In the genomic region with DNA sequence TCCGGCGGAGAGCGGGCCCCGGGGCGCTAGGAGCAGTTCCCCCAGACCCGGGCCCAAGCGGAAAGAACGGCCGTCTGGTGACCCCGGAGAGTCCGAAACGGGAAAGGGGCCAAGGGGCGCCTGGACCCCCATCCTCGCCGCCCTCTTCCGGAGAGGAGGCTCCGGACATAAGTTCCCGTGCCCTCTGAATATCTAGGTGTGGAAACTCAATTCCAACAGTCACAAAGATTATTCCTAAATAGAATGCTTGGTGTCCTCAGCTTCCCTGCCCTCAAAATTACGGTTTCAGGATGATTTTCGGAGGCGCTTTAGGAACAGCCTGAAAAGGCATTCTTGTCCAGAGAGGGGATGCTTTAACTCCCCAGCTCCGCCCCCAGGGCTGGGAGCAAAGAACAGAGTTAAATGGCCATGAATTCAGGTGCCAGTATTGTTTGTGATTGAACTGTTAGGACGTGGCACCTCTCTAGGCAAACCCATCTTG, we compare ENCODE assay signal across 8 cellular contexts. TPM values are rescaled to one million over a fixed set of nuclear protein-coding genes. Genes with fewer than 3 reads are reported as not detected.
DNase-seq lines count a peak whose midpoint lies in the region; ATAC-seq and TF ChIP-seq lines count a peak whose summit lies in the region.

No MANE protein-coding gene starts in this region.

- H3K27ac Mint-ChIP-seq in immature natural killer cell, result no peak overlapping the region

- no peaks in the 10 kb centered on the region for H3K36me3 Mint-ChIP-seq in immature natural killer cell

- no peaks in the 10 kb centered on the region for H3K9me3 ChIP-seq in suprapubic skin

- ATAC-seq in HG03460 (IDR thresholded peaks at IDR 0.05; ENCODE audit: unreplicated experiment), result no peak

- H3K27ac ChIP-seq in adipose tissue (ENCODE audit: low read depth, low read length), result peak overlapping the region; percentile 48
- peak overlapping the region; percentile 95 for H3K27ac ChIP-seq in suprapubic skin

- peaks cover 14 to 18% of the 10 kb centered on the region in 2 donors for H3K4me1 Mint-ChIP-seq in immature natural killer cell

- H3K4me1 ChIP-seq in suprapubic skin, result peaks cover 30% of the 10 kb centered on the region

- H3K9me3 Mint-ChIP-seq in immature natural killer cell, result peaks cover 0 to 4% (median 0%) of the 10 kb centered on the region in 6 donors

- TF ChIP-seq CTCF in suprapubic skin (IDR thresholded peaks at IDR 0.05), result no peak

- H3K27me3 ChIP-seq in suprapubic skin, result no peaks in the 10 kb centered on the region

- WGBS in adipose tissue, 3 donors, result 7 to 14% (median 12%) methylated on average over 23 of the region's 23 CpGs
- 13% methylated on average over 18 of the region's 23 CpGs for WGBS in suprapubic skin

- peaks cover 0 to 27% (median 26%) of the 10 kb centered on the region in 3 donors for H3K27me3 Mint-ChIP-seq in immature natural killer cell (ENCODE audit: low read depth in 3 of 3)

- DNase-seq in DMS53 (lab: John Stamatoyannopoulos, UW) (peak; percentile 60), DMS53 treated with DMSO at 0.1 percent for 48 hours (lab: John Stamatoyannopoulos, UW; ENCODE audit: unreplicated experiment) (no peak), immature natural killer cell (no peak), suprapubic skin (ENCODE audit: low spot score in 2 of 2) (no peak), NCI-H345 (lab: John Stamatoyannopoulos, UW) (no peak)
- DNase-seq in activated naive CD4-positive, alpha-beta T cell treated with Interleukin-2 at 50 U/mL for 16 hours, result no peak

- H3K4me3 ChIP-seq in suprapubic skin, result peak overlapping the region; percentile 85

- no peak for TF ChIP-seq EP300 in suprapubic skin (IDR thresholded peaks at IDR 0.05)

- no peaks in the 10 kb centered on the region for H3K36me3 ChIP-seq in suprapubic skin

- no peak for TF ChIP-seq POLR2A in suprapubic skin (IDR thresholded peaks at IDR 0.05)

- peak overlapping the region in 4 of 5 donors; percentile 30 to 64 (median 47) for H3K4me3 Mint-ChIP-seq in immature natural killer cell

RNA-seq across cellular contexts. Expression of gene LHFPL2, which starts 0.7 kb away (rescaled TPM):
- polyA plus RNA-seq in adipose tissue (10 to 100 TPM in 1 of 3 donors, 1 to 10 TPM in 2; 6.6 to 24.9 (median 7.3) TPM), immature natural killer cell (under 1 TPM in 2 of 3 donors, not detected in 1; 0.09 to 0.49 TPM)
- total RNA-seq in suprapubic skin, result 10 to 100 TPM; 10.3 to 11.6 (median 10.8) TPM

Comparison
In these comparisons a context has a peak if more than half of its experiments do, and no peak if none do; other contexts are left out.
1. RNA of gene LHFPL2, which starts 0.7 kb away (polyA plus RNA-seq): 6.6 to 24.9 TPM in adipose tissue; 0.09 to 0.49 TPM in immature natural killer cell; every median in the first group is over 4 times any median in the second.